Comparison of ENCODE assay signal across 10 cellular contexts in the genomic region with DNA sequence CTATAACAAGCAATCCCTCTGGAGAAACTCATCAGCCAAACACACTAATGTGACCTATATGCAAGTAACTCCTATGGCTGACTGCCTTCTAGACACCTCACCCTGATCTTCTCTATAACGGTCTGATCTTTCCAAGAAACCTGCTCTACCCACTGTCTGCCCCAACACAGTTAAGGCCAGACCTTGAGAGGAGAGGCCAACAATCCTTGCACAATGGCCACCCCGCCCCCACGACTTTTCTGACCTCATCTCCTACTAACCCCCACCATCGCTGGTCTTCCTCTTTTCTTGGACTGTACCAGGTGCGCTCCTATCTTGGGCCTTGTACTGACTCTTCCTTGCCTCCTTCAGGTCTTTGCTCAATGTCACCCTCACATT. TPM values are rescaled to one million over a fixed set of nuclear protein-coding genes. Genes with fewer than 3 reads are reported as not detected.
DNase-seq lines count a peak whose midpoint lies in the region; ATAC-seq lines count a peak whose summit lies in the region.
"Had no signal": no experiment of that assay in that cellular context is flagged by ENCODE, and none has a peak within 500 bp of the region (broad histone marks: within the 10 kb centered on the region; RNA-seq: fewer than 3 reads in every experiment).

No MANE protein-coding gene starts in this region.

- no peaks in the 10 kb centered on the region for H3K79me1 ChIP-seq in trophoblast cell (ENCODE audit: low read length)

- H3K4me1 ChIP-seq in trophoblast cell (ENCODE audit: control insufficient read depth in 1 of 2, insufficient read depth in 2 of 2, low read length in 2 of 2): peaks cover 10 to 12% of the 10 kb centered on the region in 2 experiments

- no peaks in the 10 kb centered on the region for H3K27me3 ChIP-seq in trophoblast cell (ENCODE audit: insufficient read depth, low read length)

- H3K36me3 Mint-ChIP-seq in activated CD4-positive, alpha-beta T cell treated with anti-CD3 and anti-CD28 coated beads, Interleukin-2, amount 10 ng/mL, durations not matched to agents 7 days and 5 days (ENCODE audit: low read depth): peaks cover 19% of the 10 kb centered on the region
- peaks cover 0 to 15% of the 10 kb centered on the region in 2 donors for H3K36me3 Mint-ChIP-seq in activated naive CD4-positive, alpha-beta T cell treated with anti-CD3 and anti-CD28 coated beads, Interleukin-2, amount 50 U/mL, for 72 hours

- H3K4me3 ChIP-seq in trophoblast cell (ENCODE audit: low read depth, low read length): no peak overlapping the region

- H3K4me2 ChIP-seq in trophoblast cell (ENCODE audit: low read length): no peak overlapping the region

- no peak overlapping the region for H3K14ac ChIP-seq in trophoblast cell (ENCODE audit: low read length)

- H2AFZ ChIP-seq in trophoblast cell (ENCODE audit: insufficient read depth, low read length, poor library complexity): no peak overlapping the region

- POLR2A ChIA-PET in activated CD4-positive, alpha-beta T cell treated with anti-CD3 and anti-CD28 coated beads, Interleukin-2, amount 10 ng/mL, durations not matched to agents 7 days and 5 days (lab: Charles Lee): no interaction called here

- DNase-seq in activated CD4-positive, alpha-beta T cell treated with anti-CD3 and anti-CD28 coated beads, Interleukin-2, amount 10 ng/mL, durations not matched to agents 7 days and 5 days: no peak
- no peak for DNase-seq in activated CD4-positive, alpha-beta T cell treated with anti-CD3 and anti-CD28 coated beads for 1 hour
- DNase-seq in MV-4-11 (lab: John Stamatoyannopoulos, UW) (peak; percentile 81), trophoblast cell (no peak), pons (ENCODE audit: low spot score) (no peak), kidney tubule cell (ENCODE audit: low spot score) (no peak)
- DNase-seq in activated naive CD4-positive, alpha-beta T cell treated with anti-CD3 and anti-CD28 coated beads, Interleukin-2, amount 50 U/mL, for 72 hours (ENCODE audit: low spot score in 2 of 2): no peak
- DNase-seq: NCI-H446, SW 1271 had no signal

- H3K4me3 Mint-ChIP-seq in activated CD4-positive, alpha-beta T cell treated with anti-CD3 and anti-CD28 coated beads, Interleukin-2, amount 10 ng/mL, durations not matched to agents 7 days and 5 days: no peak overlapping the region

- no peak overlapping the region for H2BK120ac ChIP-seq in trophoblast cell (ENCODE audit: insufficient read depth, low read length, poor library complexity)

- H4K8ac ChIP-seq in trophoblast cell (ENCODE audit: low read depth, low read length): no peak overlapping the region

- H3K9ac ChIP-seq in trophoblast cell (ENCODE audit: low read length): no peak overlapping the region

- no peaks in the 10 kb centered on the region for H3K9me3 ChIP-seq in trophoblast cell (ENCODE audit: insufficient read depth, low read depth, low read length)

- H3K18ac ChIP-seq in trophoblast cell (ENCODE audit: low read length): no peak overlapping the region

- H3K9me3 Mint-ChIP-seq in activated CD4-positive, alpha-beta T cell treated with anti-CD3 and anti-CD28 coated beads, Interleukin-2, amount 10 ng/mL, durations not matched to agents 7 days and 5 days: no peaks in the 10 kb centered on the region
- H3K9me3 Mint-ChIP-seq in activated naive CD4-positive, alpha-beta T cell treated with anti-CD3 and anti-CD28 coated beads, Interleukin-2, amount 50 U/mL, for 72 hours: no peaks in the 10 kb centered on the region

- H3K36me3 ChIP-seq in trophoblast cell (ENCODE audit: control insufficient read depth in 1 of 2, insufficient read depth in 2 of 2, low read length in 2 of 2): no peaks in the 10 kb centered on the region

- H4K91ac ChIP-seq in trophoblast cell (ENCODE audit: low read depth, low read length): no peak overlapping the region

- H3K4ac ChIP-seq in trophoblast cell (ENCODE audit: low read depth, low read length): peak overlapping the region; percentile 1

- no peak overlapping the region for H2BK12ac ChIP-seq in trophoblast cell (ENCODE audit: low read length)

- ATAC-seq in activated naive CD4-positive, alpha-beta T cell treated with anti-CD3 and anti-CD28 coated beads, Interleukin-2, amount 50 U/mL, for 72 hours: peak in 1 of 2 donors; percentile 7
- ATAC-seq in GM18502 (IDR thresholded peaks at IDR 0.05; ENCODE audit: poor library complexity, unreplicated experiment): no peak

- H4K12ac ChIP-seq in trophoblast cell (ENCODE audit: low read depth, low read length): no peak overlapping the region

- no peak overlapping the region for H3K27ac ChIP-seq in trophoblast cell (ENCODE audit: low read depth, low read length)

- peaks cover 66% of the 10 kb centered on the region for H3K4me1 Mint-ChIP-seq in activated CD4-positive, alpha-beta T cell treated with anti-CD3 and anti-CD28 coated beads, Interleukin-2, amount 10 ng/mL, durations not matched to agents 7 days and 5 days

- H3K79me2 ChIP-seq in trophoblast cell (ENCODE audit: control insufficient read depth, insufficient read depth, low read length, poor library complexity): no peaks in the 10 kb centered on the region

- no peak overlapping the region for H2BK5ac ChIP-seq in trophoblast cell (ENCODE audit: low read depth, low read length, poor library complexity)

- peak overlapping the region; percentile 96 for H3K27ac Mint-ChIP-seq in activated CD4-positive, alpha-beta T cell treated with anti-CD3 and anti-CD28 coated beads, Interleukin-2, amount 10 ng/mL, durations not matched to agents 7 days and 5 days
- peak overlapping the region; percentile 39 to 82 for H3K27ac Mint-ChIP-seq in activated naive CD4-positive, alpha-beta T cell treated with anti-CD3 and anti-CD28 coated beads, Interleukin-2, amount 50 U/mL, for 72 hours

- CTCF ChIA-PET in activated CD4-positive, alpha-beta T cell treated with anti-CD3 and anti-CD28 coated beads, Interleukin-2, amount 10 ng/mL, durations not matched to agents 7 days and 5 days (lab: Charles Lee): interaction anchor here (0.6 kb wide), 1 partner anchor 20 kb away, joined by 3 read pairs; no protein-coding TSS in a partner anchor

- no peak overlapping the region for H3K23ac ChIP-seq in trophoblast cell (ENCODE audit: low read length)

- no peak overlapping the region for H2AK5ac ChIP-seq in trophoblast cell (ENCODE audit: low read length)

- no CpG with 5 or more reads among the region's 5 CpGs for WGBS in trophoblast cell (ENCODE audit: extremely low coverage, insufficient coverage, insufficient read length)

- H3K27me3 Mint-ChIP-seq in activated CD4-positive, alpha-beta T cell treated with anti-CD3 and anti-CD28 coated beads, Interleukin-2, amount 10 ng/mL, durations not matched to agents 7 days and 5 days: no peaks in the 10 kb centered on the region

RNA-seq across cellular contexts. Expression of gene HIRA, which starts 12.5 kb away (rescaled TPM):
- total RNA-seq in activated CD4-positive, alpha-beta T cell treated with anti-CD3 and anti-CD28 coated beads, Interleukin-2, amount 10 ng/mL, durations not matched to agents 7 days and 5 days: 10 to 100 TPM; 45.0 to 51.2 TPM
- total RNA-seq in activated naive CD4-positive, alpha-beta T cell treated with anti-CD3 and anti-CD28 coated beads, Interleukin-2, amount 50 U/mL, for 72 hours: 10 to 100 TPM; 18.1 to 37.0 TPM
- polyA plus RNA-seq in trophoblast cell (2013): 13.1 and 13.7 TPM in 2 replicates

RNA-seq across cellular contexts. Expression of gene MRPL40, which starts 13.3 kb away (rescaled TPM):
- 10 to 100 TPM; 19.7 to 19.9 TPM for total RNA-seq in activated CD4-positive, alpha-beta T cell treated with anti-CD3 and anti-CD28 coated beads, Interleukin-2, amount 10 ng/mL, durations not matched to agents 7 days and 5 days
- total RNA-seq in activated naive CD4-positive, alpha-beta T cell treated with anti-CD3 and anti-CD28 coated beads, Interleukin-2, amount 50 U/mL, for 72 hours: 10 to 100 TPM in 1 of 2 donors, 1 to 10 TPM in 1; 8.2 to 32.2 TPM
- polyA plus RNA-seq in trophoblast cell (2013): 22.4 and 23.6 TPM in 2 replicates

RNA-seq across cellular contexts. Expression of gene C22orf39, which starts 28.4 kb away (rescaled TPM):
- 10 to 100 TPM; 33.3 to 34.0 TPM for total RNA-seq in activated CD4-positive, alpha-beta T cell treated with anti-CD3 and anti-CD28 coated beads, Interleukin-2, amount 10 ng/mL, durations not matched to agents 7 days and 5 days
- 10 to 100 TPM; 25.7 to 26.3 TPM for total RNA-seq in activated naive CD4-positive, alpha-beta T cell treated with anti-CD3 and anti-CD28 coated beads, Interleukin-2, amount 50 U/mL, for 72 hours
- 17.3 and 18.3 TPM in 2 replicates for polyA plus RNA-seq in trophoblast cell (2013)

RNA-seq across cellular contexts. Expression of gene UFD1, which starts 59.9 kb away (rescaled TPM):
- total RNA-seq in activated CD4-positive, alpha-beta T cell treated with anti-CD3 and anti-CD28 coated beads, Interleukin-2, amount 10 ng/mL, durations not matched to agents 7 days and 5 days: 100 to 1,000 TPM in 1 of 2 experiments, 10 to 100 TPM in 1; 93.1 to 114 TPM
- total RNA-seq in activated naive CD4-positive, alpha-beta T cell treated with anti-CD3 and anti-CD28 coated beads, Interleukin-2, amount 50 U/mL, for 72 hours: 100 to 1,000 TPM in 1 of 2 donors, 10 to 100 TPM in 1; 81.7 to 136 TPM
- polyA plus RNA-seq in trophoblast cell (2013): 132 TPM in 2 replicates
